Comparison of ENCODE assay signal across 1 cellular context in genomic region chr1:16258591-16259135, GRCh38.
TF ChIP-seq lines count a peak whose summit lies in the region.

No MANE protein-coding gene starts in this region.

TF ChIP-seq in GM23338, 12 proteins besides CTCF, POLR2A, EP300 and RAD21:
- no peak for TF ChIP-seq REST (IDR thresholded peaks at IDR 0.05; ENCODE audit: unreplicated experiment)
- no peak for TF ChIP-seq POLR2AphosphoS5 (IDR thresholded peaks at IDR 0.05; ENCODE audit: low read depth)
- TF ChIP-seq NANOG (IDR thresholded peaks at IDR 0.05; ENCODE audit: borderline replicate concordance): no peak
- no peak for TF ChIP-seq STAT1 (IDR thresholded peaks at IDR 0.05; ENCODE audit: unreplicated experiment)
- no peak for TF ChIP-seq ETS1 (IDR thresholded peaks at IDR 0.05)
- TF ChIP-seq ZNF114 (CRISPR knock-in tag; IDR thresholded peaks at IDR 0.05): no peak
- no peak for TF ChIP-seq EZH2 (IDR thresholded peaks at IDR 0.05; ENCODE audit: low read depth, unreplicated experiment)
- no peak for TF ChIP-seq EZH2phosphoT487 (IDR thresholded peaks at IDR 0.05; ENCODE audit: unreplicated experiment)
- TF ChIP-seq CREB1 (CRISPR knock-in tag; IDR thresholded peaks at IDR 0.05; ENCODE audit: low read depth): no peak
- TF ChIP-seq ZNF462 (CRISPR knock-in tag; IDR thresholded peaks at IDR 0.05): no peak
- no peak for TF ChIP-seq ZNF331 (CRISPR knock-in tag; IDR thresholded peaks at IDR 0.05; ENCODE audit: low read depth)
- no peak for TF ChIP-seq JUNB (IDR thresholded peaks at IDR 0.05; ENCODE audit: unreplicated experiment)
